18 cellular contexts compared by ENCODE assay signal in the genomic region with DNA sequence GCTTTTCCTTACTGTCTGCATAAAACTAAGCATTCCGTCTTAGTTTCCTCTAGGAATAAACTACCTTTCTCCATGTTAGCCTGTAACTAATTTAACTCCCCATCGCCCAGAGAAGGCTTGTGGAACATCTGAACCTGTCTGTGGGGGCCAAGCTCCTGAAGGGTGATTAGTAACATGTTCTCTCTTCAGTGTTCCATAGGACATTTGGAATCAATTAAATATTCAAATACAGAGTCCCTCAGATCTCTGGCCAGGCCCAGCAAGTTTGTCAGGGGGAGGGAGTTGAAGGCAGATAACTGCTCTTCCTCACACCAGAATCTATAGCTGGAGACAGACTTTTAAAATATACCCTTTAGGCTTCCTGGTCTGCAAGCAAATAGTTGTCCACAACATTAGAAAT. TPM values are rescaled to one million over a fixed set of nuclear protein-coding genes. Genes with fewer than 3 reads are reported as not detected.
"Had no signal": no experiment of that assay in that cellular context is flagged by ENCODE, and none has a peak within 500 bp of the region (broad histone marks: within the 10 kb centered on the region; RNA-seq: fewer than 3 reads in every experiment).

No MANE protein-coding gene starts in this region.

- ATAC-seq: effector memory CD8-positive, alpha-beta T cell; left lobe of liver had no signal

- DNase-seq: amniotic stem cell; cerebellar nuclear complex; effector memory CD8-positive, alpha-beta T cell; erythroblast; foreskin melanocyte; head of caudate nucleus; islet precursor cell; stimulated activated CD4-positive, alpha-beta T cell treated with anti-CD3 and anti-CD28 coated beads, Interleukin-4, amount 100 ng/mL, for 1 hour; stimulated activated CD8-positive, alpha-beta memory T cell treated with anti-CD3 and anti-CD28 coated beads, Interleukin-4, amount 100 ng/mL, for 48 hours; stimulated activated naive CD8-positive, alpha-beta T cell treated with anti-CD3 and anti-CD28 coated beads, Interleukin-15, Interleukin-2, amounts not matched to agents 100 U/mL and 50 U/mL, for 24 hours had no signal

RNA-seq across cellular contexts. Expression of a gene that starts 37.7 kb away (rescaled TPM):
- total RNA-seq: activated naive CD4-positive, alpha-beta T cell treated with anti-CD3 and anti-CD28 coated beads, Interleukin-2, amount 50 U/mL, for 72 hours; activated T-helper 2 cell treated with anti-CD3 and anti-CD28 coated beads, Interferon-gamma antibody, Interleukin-2, Interleukin-4, amounts not matched to agents 10 μg/mL and 5 μg/mL and 100 μg/mL, durations not matched to agents 14 hours and 24 hours and 36 hours; left lobe of liver; neural crest cell; osteocyte; pulmonary artery endothelial cell; temporal lobe; ureter had no signal
